In the genomic region with DNA sequence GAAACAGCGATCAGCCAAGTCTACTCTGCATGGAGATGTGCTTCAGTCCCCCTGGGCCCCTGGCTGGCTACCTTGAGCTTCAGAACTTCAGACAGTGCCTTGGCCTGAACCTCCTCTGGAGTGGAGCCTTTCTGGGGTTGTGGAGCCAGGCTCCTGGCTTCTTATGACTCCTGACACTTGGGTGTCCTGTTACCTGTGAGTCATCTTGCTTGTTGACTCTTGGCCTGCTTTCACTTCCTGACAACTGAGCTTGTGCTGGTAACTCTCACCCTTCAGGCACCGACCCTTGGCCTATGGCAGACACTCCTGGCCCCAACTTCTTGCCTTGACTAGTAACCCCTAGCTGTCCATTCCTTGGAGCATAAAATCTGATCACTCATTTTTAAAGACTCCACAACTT, we compare ENCODE assay signal across 8 cellular contexts. TPM values are rescaled to one million over a fixed set of nuclear protein-coding genes. Genes with fewer than 3 reads are reported as not detected.
DNase-seq lines count a peak whose midpoint lies in the region; ATAC-seq, FAIRE-seq and TF ChIP-seq lines count a peak whose summit lies in the region.

No MANE protein-coding gene starts in this region.

- SMC1A ChIA-PET in GM12878 (lab: Charles Lee; ENCODE audit: uncharacterized antibody, unreplicated experiment), result interaction anchor here (0.6 kb wide), 1 partner anchor 143 kb away, joined by 3 read pairs; no protein-coding TSS in a partner anchor

- BruUV-seq in GM12878 (replicated peaks; lab: Mats Ljungman, UMichigan), result no TSS peak

- no peak overlapping the region for H2AFZ ChIP-seq in GM12878 (ENCODE audit: control insufficient read depth, low read depth, low read length)
- H2AFZ ChIP-seq in neuronal stem cell (ENCODE audit: low read length), result no peak overlapping the region

- TF ChIP-seq EP300 in GM12878 (IDR thresholded peaks at IDR 0.05; ENCODE audit: borderline replicate concordance in 1 of 2, control insufficient read depth in 1 of 2, low read depth in 2 of 2, low read length in 2 of 2) (no peak), tibial nerve (IDR thresholded peaks at IDR 0.05) (no peak)

- H3K4me1 ChIP-seq in GM12878 (ENCODE audit: control insufficient read depth, insufficient read depth, low read length) (no peaks in the 10 kb centered on the region), skeletal muscle satellite cell (ENCODE audit: control insufficient read depth, insufficient read depth, low read length) (peaks cover 31% of the 10 kb centered on the region), tibial nerve (no peaks in the 10 kb centered on the region), neuronal stem cell (ENCODE audit: control insufficient read depth in 2 of 2, insufficient read depth in 1 of 2, low read depth in 1 of 2, low read length in 2 of 2) (peaks cover 0 to 1% of the 10 kb centered on the region in 2 donors)

- no peak for TF ChIP-seq CTCF in GM12864 (IDR thresholded peaks at IDR 0.05; ENCODE audit: low read depth, low read length, missing control alignments)
- TF ChIP-seq CTCF in GM12878 (IDR thresholded peaks at IDR 0.05 in 2 of 3, conservative IDR thresholded peaks at IDR 0.05 in 1 of 3; ENCODE audit: control insufficient read depth in 2 of 3, extremely low read depth in 1 of 3, insufficient read depth in 1 of 3, low read depth in 3 of 3, low read length in 3 of 3), result no peak
- TF ChIP-seq CTCF in tibial nerve (IDR thresholded peaks at IDR 0.05), result no peak

- no peak overlapping the region for H2AK5ac ChIP-seq in neuronal stem cell (ENCODE audit: low read depth, low read length)

- intact Hi-C loops in GM12878 (cut with micrococcal nuclease; ENCODE audit: unreplicated experiment), result no loop called here

- no peak overlapping the region for H3K23ac ChIP-seq in neuronal stem cell (ENCODE audit: low read depth, low read length, poor library complexity)

- TF ChIP-seq POLR2A in GM12878 (IDR thresholded peaks at IDR 0.05; ENCODE audit: low read depth, low read length) (no peak), tibial nerve (IDR thresholded peaks at IDR 0.05) (no peak)

- in situ Hi-C loops in GM12878 (cut with MboI), result no loop called here

- RAD21 ChIA-PET in GM12878 (lab: Charles Lee; ENCODE audit: unreplicated experiment), result interaction anchor here (2.3 kb wide), 1 partner anchor 15 kb away, joined by 8 read pairs; no protein-coding TSS in a partner anchor

- 6% methylated on average over 2 of the region's 2 CpGs for WGBS in GM12878 (ENCODE audit: insufficient coverage, insufficient replicate concordance, low lambda C conversion rate, missing lambda C conversion rate)
- WGBS in tibial nerve, 2 donors, result 60 to 74% methylated on average over 2 of the region's 2 CpGs
- WGBS in neuronal stem cell (ENCODE audit: extremely low coverage in 2 of 2, insufficient read length in 2 of 2, insufficient replicate concordance in 1 of 2), 2 donors, result no CpG with 5 or more reads among the region's 2 CpGs

- H3K27me3 ChIP-seq in GM12878 (replicated peaks in 1 of 2; ENCODE audit: control insufficient read depth in 2 of 2, insufficient read depth in 2 of 2, low read length in 1 of 2) (no peaks in the 10 kb centered on the region), skeletal muscle satellite cell (ENCODE audit: control insufficient read depth, insufficient read depth, low read length) (no peaks in the 10 kb centered on the region), tibial nerve (no peaks in the 10 kb centered on the region), neuronal stem cell (ENCODE audit: control insufficient read depth in 3 of 3, insufficient read depth in 3 of 3, low read depth in 1 of 3, low read length in 3 of 3) (no peaks in the 10 kb centered on the region)

- H3K4me3 ChIP-seq in GM12864 (ENCODE audit: low read depth, low read length) (no peak overlapping the region), GM12878 (no peak overlapping the region), skeletal muscle satellite cell (ENCODE audit: low read length) (no peak overlapping the region), tibial nerve (no peak overlapping the region), neuronal stem cell (ENCODE audit: low read length in 2 of 2) (no peak overlapping the region)

- no peak overlapping the region for H4K8ac ChIP-seq in neuronal stem cell (ENCODE audit: low read depth, low read length)

- no peaks in the 10 kb centered on the region for H3K79me1 ChIP-seq in neuronal stem cell (ENCODE audit: low read depth, low read length)

- H3K9me3 ChIP-seq in GM12878 (replicated peaks; ENCODE audit: control insufficient read depth, insufficient read depth, low read length), result no peaks in the 10 kb centered on the region; the same call in 2 of the 3 replicates
- peaks cover 3% of the 10 kb centered on the region for H3K9me3 ChIP-seq in skeletal muscle satellite cell (replicated peaks; ENCODE audit: low read length)
- H3K9me3 ChIP-seq in tibial nerve, result peaks cover 0 to 14% (median 0%) of the 10 kb centered on the region in 4 donors
- H3K9me3 ChIP-seq in neuronal stem cell (replicated peaks in 1 of 2; ENCODE audit: control insufficient read depth in 2 of 2, insufficient read depth in 1 of 2, low read depth in 1 of 2, low read length in 2 of 2), result no peaks in the 10 kb centered on the region

- peak; percentile 88 for ATAC-seq in GM21723 (IDR thresholded peaks at IDR 0.05; ENCODE audit: unreplicated experiment)
- ATAC-seq in GM12878, result peak; percentile 88

- no peak overlapping the region for H2BK15ac ChIP-seq in neuronal stem cell (ENCODE audit: low read length)

- H3K9ac ChIP-seq in GM12878 (ENCODE audit: control insufficient read depth, insufficient read depth, low read length), result no peak overlapping the region
- peak overlapping the region; percentile 11 for H3K9ac ChIP-seq in skeletal muscle satellite cell (ENCODE audit: low read depth, low read length)
- no peak overlapping the region for H3K9ac ChIP-seq in neuronal stem cell (ENCODE audit: low read depth, low read length, poor library complexity)

- H2BK120ac ChIP-seq in neuronal stem cell (ENCODE audit: low read depth, low read length), result no peak overlapping the region

- H3K4me2 ChIP-seq in GM12878 (ENCODE audit: control insufficient read depth, insufficient read depth) (no peak overlapping the region), skeletal muscle satellite cell (ENCODE audit: low read length) (peak overlapping the region; percentile 49), neuronal stem cell (ENCODE audit: insufficient read depth, low read length, poor library complexity, severe bottlenecking) (no peak overlapping the region)

- no peak overlapping the region for H3K4ac ChIP-seq in neuronal stem cell (ENCODE audit: low read length)

- H4K91ac ChIP-seq in neuronal stem cell (ENCODE audit: low read depth, low read length, poor library complexity), result no peak overlapping the region

- no peak overlapping the region for H3K27ac ChIP-seq in GM12878 (ENCODE audit: control insufficient read depth, insufficient read depth)
- H3K27ac ChIP-seq in tibial nerve, result no peak overlapping the region
- no peak overlapping the region for H3K27ac ChIP-seq in neuronal stem cell (replicated peaks; ENCODE audit: low read length)

- CTCF ChIA-PET in GM12878 (lab: Yijun Ruan, JAX), result interaction anchor here (0.8 to 2.8 kb wide), 5 partner anchors 8 to 661 kb away, joined by 3 to 11 read pairs (median 3); no protein-coding TSS in a partner anchor

- no peak for TF ChIP-seq RAD21 in GM12878 (IDR thresholded peaks at IDR 0.05; ENCODE audit: insufficient read depth, low read depth, low read length)

- POLR2A ChIA-PET in GM12878 (lab: Charles Lee), result no interaction called here

- H4K20me1 ChIP-seq in GM12878 (ENCODE audit: control insufficient read depth, insufficient read depth), result no peaks in the 10 kb centered on the region

- H3K18ac ChIP-seq in neuronal stem cell (ENCODE audit: low read length), result no peak overlapping the region

- H3K79me2 ChIP-seq in GM12878 (ENCODE audit: control insufficient read depth, insufficient read depth, low read length), result no peaks in the 10 kb centered on the region

- H3K36me3 ChIP-seq in GM12878 (ENCODE audit: control insufficient read depth in 2 of 2, insufficient read depth in 2 of 2, low read length in 1 of 2) (no peaks in the 10 kb centered on the region), skeletal muscle satellite cell (ENCODE audit: insufficient read depth, low read length) (no peaks in the 10 kb centered on the region), tibial nerve (no peaks in the 10 kb centered on the region), neuronal stem cell (replicated peaks in 1 of 2; ENCODE audit: control insufficient read depth in 2 of 2, insufficient read depth in 2 of 2, low read length in 2 of 2) (no peaks in the 10 kb centered on the region)

- FAIRE-seq in GM12878 (lab: Jason Lieb, UNC), result peak; percentile 75

- no peak overlapping the region for H2BK12ac ChIP-seq in neuronal stem cell (ENCODE audit: low read length)

- no peak overlapping the region for H3K14ac ChIP-seq in neuronal stem cell (ENCODE audit: low read length)

- no peak overlapping the region for H2BK5ac ChIP-seq in neuronal stem cell (ENCODE audit: low read length)

- peak; percentile 13 for DNase-seq in GM12864 (ENCODE audit: low read depth)
- DNase-seq in HT-29 (ENCODE audit: low spot score), result peak; percentile 84
- no peak for DNase-seq in GM12878 (ENCODE audit: low read depth, low spot score)
- no peak for DNase-seq in stimulated activated naive CD4-positive, alpha-beta T cell treated with Interleukin-2 at 50 U/mL for 16 hours (lab: John Stamatoyannopoulos, UW)
- DNase-seq in tibial nerve (ENCODE audit: low spot score in 2 of 2), result no peak
- DNase-seq in neuronal stem cell (ENCODE audit: low spot score), result no peak

RNA-seq across cellular contexts. Expression of a gene that starts 46.5 kb away (rescaled TPM):
- total RNA-seq in HT-29 (2014; rRNA removed; shearing (Covaris generic)), result not detected in 2 replicates
- 0.69 and 1.4 TPM in 2 replicates for total RNA-seq in GM12878 (2013; cell fraction: nucleolus; rRNA removed)
- total RNA-seq in GM12878 (2014; rRNA removed) (not detected in 2 replicates), GM12878 (2014; rRNA removed; fragmentation: Illumina TruSeq; extraction: Trizol) (not detected in 2 replicates), GM12878 (2021) (not detected in 2 replicates), tibial nerve (100 to 1,000 TPM in 3 of 4 donors, 10 to 100 TPM in 1; 55.2 to 201 (median 125) TPM)
- polyA plus RNA-seq in GM12878 (2011; ENCODE audit: low read depth), result not detected
- polyA plus RNA-seq in GM12878 (2011; rRNA removed) (0.05 and 0.06 TPM in 2 replicates), GM12878 (2014; fragmentation: Illumina TruSeq; extraction: Trizol) (not detected in 2 replicates), GM12878 (2014; fragmentation: Nextera tagmentation; extraction: Ambion mirVana) (under 1 TPM in 1 of 2 experiments, not detected in 1; 0.14 TPM), GM12878 (2014; rRNA removed) (0.09 TPM in 1 of 2 replicates, not detected in the other), GM12878 (2016; fragmentation: Nextera tagmentation; extraction: Ambion mirVana) (not detected)
- 0.15 TPM in 1 of 2 replicates, not detected in the other for polyA plus RNA-seq in GM12878 (2011; cell fraction: cytosol; rRNA removed)
- polyA plus RNA-seq in GM12878 (2011; cell fraction: nucleus; rRNA removed), result 0.06 and 0.07 TPM in 2 replicates
- polyA plus RNA-seq in GM12878 (2012), result not detected in 2 replicates
- not detected in 2 replicates for polyA minus RNA-seq in GM12878 (2011; rRNA and poly(A)+ RNA removed)
- polyA minus RNA-seq in GM12878 (2011; cell fraction: cytosol; rRNA and poly(A)+ RNA removed), result not detected in 2 replicates
- polyA minus RNA-seq in GM12878 (2011; cell fraction: nucleus; rRNA and poly(A)+ RNA removed), result not detected in 2 replicates
- 3.5 and 8.5 TPM in 2 replicates for total RNA-seq in skeletal muscle satellite cell (2012; rRNA removed)
- not detected for polyA plus RNA-seq in neuronal stem cell (2013, experiment 1 of 2)
- polyA plus RNA-seq in neuronal stem cell (2013, experiment 2 of 2), result not detected

RNA-seq across cellular contexts. Expression of a gene that starts 52.1 kb away (rescaled TPM):
- total RNA-seq in HT-29 (2014; rRNA removed; shearing (Covaris generic)), result 11.1 and 12.2 TPM in 2 replicates
- 64.4 and 72.6 TPM in 2 replicates for total RNA-seq in GM12878 (2013; cell fraction: nucleolus; rRNA removed)
- 8.1 and 12.7 TPM in 2 replicates for total RNA-seq in GM12878 (2014; rRNA removed)
- total RNA-seq in GM12878 (2014; rRNA removed; fragmentation: Illumina TruSeq; extraction: Trizol), result 12.3 and 14.1 TPM in 2 replicates
- 8.0 and 8.4 TPM in 2 replicates for total RNA-seq in GM12878 (2021)
- 3.1 TPM for polyA plus RNA-seq in GM12878 (2011; ENCODE audit: low read depth)
- 15.4 and 25.0 TPM in 2 replicates for polyA plus RNA-seq in GM12878 (2011; rRNA removed)
- 4.0 and 4.7 TPM in 2 replicates for polyA plus RNA-seq in GM12878 (2011; cell fraction: cytosol; rRNA removed)
- polyA plus RNA-seq in GM12878 (2011; cell fraction: nucleus; rRNA removed), result 12.8 and 14.2 TPM in 2 replicates
- polyA plus RNA-seq in GM12878 (2012), result 6.6 and 7.6 TPM in 2 replicates
- polyA plus RNA-seq in GM12878 (2014; fragmentation: Illumina TruSeq; extraction: Trizol), result 10.5 and 13.8 TPM in 2 replicates
- polyA plus RNA-seq in GM12878 (2014; fragmentation: Nextera tagmentation; extraction: Ambion mirVana), result 1 to 10 TPM; 3.0 to 3.8 TPM
- 5.0 and 5.2 TPM in 2 replicates for polyA plus RNA-seq in GM12878 (2014; rRNA removed)
- polyA plus RNA-seq in GM12878 (2016; fragmentation: Nextera tagmentation; extraction: Ambion mirVana), result 1 to 10 TPM; 4.1 to 4.3 TPM
- 9.2 and 12.8 TPM in 2 replicates for polyA minus RNA-seq in GM12878 (2011; rRNA and poly(A)+ RNA removed)
- polyA minus RNA-seq in GM12878 (2011; cell fraction: cytosol; rRNA and poly(A)+ RNA removed), result 2.0 and 3.0 TPM in 2 replicates
- polyA minus RNA-seq in GM12878 (2011; cell fraction: nucleus; rRNA and poly(A)+ RNA removed), result 13.2 and 20.4 TPM in 2 replicates
- 58.1 and 63.3 TPM in 2 replicates for total RNA-seq in skeletal muscle satellite cell (2012; rRNA removed)
- total RNA-seq in tibial nerve, result 10 to 100 TPM; 42.4 to 93.8 (median 61.1) TPM
- polyA plus RNA-seq in neuronal stem cell (2013, experiment 1 of 2), result 49.3 TPM
- polyA plus RNA-seq in neuronal stem cell (2013, experiment 2 of 2), result 50.9 TPM

Comparison
In these comparisons a context has a peak if more than half of its experiments do, and no peak if none do; other contexts are left out.
1. DNase-seq: peak in GM12864 (single experiment) and HT-29 (single experiment); none in GM12878 (single experiment), stimulated activated naive CD4-positive, alpha-beta T cell treated with Interleukin-2 at 50 U/mL for 16 hours (single experiment), tibial nerve (0 of 2) and neuronal stem cell (single experiment).
2. RNA of a gene that starts 46.5 kb away (total RNA-seq): 55.2 to 201 TPM in tibial nerve; 0.69 to 1.4 TPM in GM12878 and not detected in HT-29; every median in the first group is over 10 times any median in the second.